In the genomic region with DNA sequence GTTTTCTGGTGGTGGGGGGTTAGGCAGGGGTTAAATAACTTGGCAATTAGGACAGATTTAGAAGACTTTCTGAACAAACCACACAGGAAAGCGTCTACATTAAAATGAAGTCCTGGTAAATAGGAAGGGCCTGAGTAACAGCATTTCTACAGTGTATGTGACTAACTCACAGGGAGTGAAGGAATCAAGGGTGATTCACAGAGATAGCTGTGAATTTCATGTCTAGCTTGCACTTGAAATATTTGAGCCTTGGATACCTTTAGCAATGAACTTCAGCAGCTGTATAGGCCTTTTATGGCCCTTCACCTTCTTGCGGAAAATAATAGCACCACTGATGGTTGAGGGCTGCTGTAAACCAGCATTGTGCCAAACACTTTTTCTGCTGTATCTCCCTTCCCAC, we compare ENCODE assay signal across 17 cellular contexts. TPM values are rescaled to one million over a fixed set of nuclear protein-coding genes. Genes with fewer than 3 reads are reported as not detected.
DNase-seq lines count a peak whose midpoint lies in the region; ATAC-seq and TF ChIP-seq lines count a peak whose summit lies in the region.
"Had no signal": no experiment of that assay in that cellular context is flagged by ENCODE, and none has a peak within 500 bp of the region (broad histone marks: within the 10 kb centered on the region; RNA-seq: fewer than 3 reads in every experiment).

No MANE protein-coding gene starts in this region.

- peak overlapping the region; percentile 23 for H3K27ac Mint-ChIP-seq in T-helper 2 cell treated with Interferon-gamma antibody and Interleukin-4, amounts not matched to agents 5 μg/mL and 100 μg/mL, for 36 hours

- no peak overlapping the region for H3K4me3 Mint-ChIP-seq in T-helper 2 cell treated with Interferon-gamma antibody and Interleukin-4, amounts not matched to agents 5 μg/mL and 100 μg/mL, for 36 hours

- H3K36me3 ChIP-seq in Panc1 (ENCODE audit: control insufficient read depth, insufficient read depth, low read length), result peaks cover 19% of the 10 kb centered on the region; the same call in 1 of the 2 replicates
- peaks cover 5 to 45% of the 10 kb centered on the region in 2 donors for H3K36me3 ChIP-seq in psoas muscle (ENCODE audit: insufficient read depth in 1 of 2, low read depth in 1 of 2)
- H3K36me3 ChIP-seq in ascending aorta, result peaks cover 32 to 42% of the 10 kb centered on the region in 2 donors

- H3K9me3 ChIP-seq in Panc1 (ENCODE audit: control insufficient read depth, insufficient read depth, low read depth, low read length), result no peaks in the 10 kb centered on the region
- H3K9me3 ChIP-seq in psoas muscle, result no peaks in the 10 kb centered on the region
- H3K9me3 ChIP-seq in ascending aorta, result no peaks in the 10 kb centered on the region
- H3K9me3 ChIP-seq: thoracic aorta had no signal

- CTCF ChIA-PET in Panc1 (lab: Charles Lee), result no interaction called here

- H3K9me3 Mint-ChIP-seq in T-helper 2 cell treated with Interferon-gamma antibody and Interleukin-4, amounts not matched to agents 5 μg/mL and 100 μg/mL, for 36 hours, result no peaks in the 10 kb centered on the region

- TF ChIP-seq CTCF in Panc1 (IDR thresholded peaks at IDR 0.05) (no peak), psoas muscle (IDR thresholded peaks at IDR 0.05) (no peak), ascending aorta (IDR thresholded peaks at IDR 0.05) (no peak)

- DNase-seq in T-helper 2 cell treated with Interferon-gamma antibody and Interleukin-4, amounts not matched to agents 5 μg/mL and 100 μg/mL, for 36 hours (ENCODE audit: low spot score), result no peak
- DNase-seq in T-helper 2 cell (no peak), Panc1 (ENCODE audit: low read depth, low spot score) (no peak), epithelial cell of prostate (ENCODE audit: low read depth, low spot score) (no peak), psoas muscle (no peak), C1 segment of cervical spinal cord (lab: John Stamatoyannopoulos, UW) (no peak), NCI-H1417 treated with DMSO at 0.1 percent for 48 hours (lab: John Stamatoyannopoulos, UW) (no peak), ascending aorta (ENCODE audit: low spot score in 2 of 2) (no peak)
- DNase-seq: effector CD4-positive, alpha-beta T cell; kidney; NCI-H1436 treated with DMSO at 0.1 percent for 48 hours; NCI-H524; RPMI8226 had no signal

- H3K27me3 Mint-ChIP-seq in T-helper 2 cell treated with Interferon-gamma antibody and Interleukin-4, amounts not matched to agents 5 μg/mL and 100 μg/mL, for 36 hours (ENCODE audit: low read depth), result no peaks in the 10 kb centered on the region

- H3K27ac ChIP-seq in Panc1 (ENCODE audit: low read length) (no peak overlapping the region), epithelial cell of prostate (peak overlapping the region; percentile 62), psoas muscle (peak overlapping the region; percentile 43), ascending aorta (no peak overlapping the region)
- H3K27ac ChIP-seq: 22Rv1, thoracic aorta had no signal

- H3K4me1 Mint-ChIP-seq in T-helper 2 cell treated with Interferon-gamma antibody and Interleukin-4, amounts not matched to agents 5 μg/mL and 100 μg/mL, for 36 hours (ENCODE audit: low read depth), result peaks cover 23% of the 10 kb centered on the region

- WGBS in psoas muscle, 3 donors, result 74 to 78% (median 74%) methylated on average over 2 of the region's 2 CpGs

- no peaks in the 10 kb centered on the region for H3K27me3 ChIP-seq in Panc1 (ENCODE audit: control insufficient read depth, insufficient read depth, low read length)
- H3K27me3 ChIP-seq in psoas muscle (ENCODE audit: insufficient read depth in 3 of 3, low read length in 2 of 3), result no peaks in the 10 kb centered on the region
- no peaks in the 10 kb centered on the region for H3K27me3 ChIP-seq in ascending aorta

- H3K4me1 ChIP-seq in Panc1 (ENCODE audit: control insufficient read depth, insufficient read depth, low read length) (no peaks in the 10 kb centered on the region), psoas muscle (peaks cover 6% of the 10 kb centered on the region), ascending aorta (no peaks in the 10 kb centered on the region)

- H3K4me3 ChIP-seq in Panc1 (ENCODE audit: low read depth in 2 of 2, low read length in 2 of 2) (no peak overlapping the region), psoas muscle (no peak overlapping the region), ascending aorta (no peak overlapping the region)
- H3K4me3 ChIP-seq: skin epidermis, thoracic aorta had no signal

- peaks cover 34% of the 10 kb centered on the region for H3K36me3 Mint-ChIP-seq in T-helper 2 cell treated with Interferon-gamma antibody and Interleukin-4, amounts not matched to agents 5 μg/mL and 100 μg/mL, for 36 hours (ENCODE audit: low read depth)

- no TSS peak for BruUV-seq in Panc1 (replicated peaks; lab: Mats Ljungman, UMichigan)

- POLR2A ChIA-PET in Panc1 (lab: Charles Lee), result interaction anchor here (0.5 kb wide), 1 partner anchor 32 kb away, joined by 4 read pairs; no protein-coding TSS in a partner anchor

- in situ Hi-C loops in Panc1 (cut with HindIII; ENCODE audit: low pct_unique_long_range_greater_than_20kb, low sequenced_read_pairs), result no loop called here

- ATAC-seq in Panc1, result 0 out of 2 replicates have a peak, but pooled peaks have one; percentile 47
- peak in 2 of 4 donors; percentile 56 to 70 for ATAC-seq in psoas muscle

- intact Hi-C loops in Panc1 (cut with micrococcal nuclease; ENCODE audit: unreplicated experiment) (no loop called here), psoas muscle (cut with DNase I) (no loop called here), ascending aorta (cut with DNase I) (no loop called here)

RNA-seq across cellular contexts. Expression of a gene that starts 26.1 kb away (rescaled TPM):
- 894 TPM for total RNA-seq in Panc1 (2021; ENCODE audit: unreplicated experiment)
- polyA plus RNA-seq in Panc1 (2012; ENCODE audit: insufficient read length), result 1,229 TPM
- total RNA-seq in psoas muscle, result 100 to 1,000 TPM; 254 to 867 (median 701) TPM
- 1,000 to 10,000 TPM in 2 of 3 donors, 100 to 1,000 TPM in 1; 903 to 1,038 (median 1,020) TPM for polyA plus RNA-seq in psoas muscle
- 422 TPM for total RNA-seq in ascending aorta

RNA-seq across cellular contexts. Expression of a gene that starts 43.9 kb away (rescaled TPM):
- total RNA-seq in Panc1 (2021; ENCODE audit: unreplicated experiment) (0.26 TPM), psoas muscle (1 to 10 TPM in 2 of 4 donors, under 1 TPM in 1, not detected in 1; 0.64 to 3.0 (median 2.5) TPM), ascending aorta (not detected)
- not detected for polyA plus RNA-seq in Panc1 (2012; ENCODE audit: insufficient read length)
- polyA plus RNA-seq in psoas muscle, result 1 to 10 TPM in 2 of 3 donors, not detected in 1; 2.3 to 4.0 TPM
- total RNA-seq: kidney, myocyte, thoracic aorta had no signal

RNA-seq across cellular contexts. Expression of a gene that starts 45.9 kb away (rescaled TPM):
- total RNA-seq in Panc1 (2021; ENCODE audit: unreplicated experiment) (60.6 TPM), psoas muscle (10 to 100 TPM; 14.5 to 25.2 (median 19.4) TPM), ascending aorta (33.7 TPM)
- polyA plus RNA-seq in Panc1 (2012; ENCODE audit: insufficient read length), result 30.0 TPM
- 10 to 100 TPM; 15.5 to 39.2 (median 38.5) TPM for polyA plus RNA-seq in psoas muscle

RNA-seq across cellular contexts. Expression of a gene that starts 46.3 kb away (rescaled TPM):
- total RNA-seq in Panc1 (2021; ENCODE audit: unreplicated experiment) (27.7 TPM), psoas muscle (10 to 100 TPM in 1 of 4 donors, 1 to 10 TPM in 3; 7.0 to 11.9 (median 8.8) TPM), ascending aorta (31.7 TPM)
- polyA plus RNA-seq in Panc1 (2012; ENCODE audit: insufficient read length), result 12.2 TPM
- 10 to 100 TPM in 1 of 3 donors, 1 to 10 TPM in 2; 4.9 to 11.3 (median 9.9) TPM for polyA plus RNA-seq in psoas muscle

Comparison
In these comparisons a context has a peak if more than half of its experiments do, and no peak if none do; other contexts are left out.
1. H3K27ac ChIP-seq: peak in epithelial cell of prostate (single experiment) and psoas muscle (single experiment); none in Panc1 (single experiment) and ascending aorta (0 of 2).